In the genomic region with DNA sequence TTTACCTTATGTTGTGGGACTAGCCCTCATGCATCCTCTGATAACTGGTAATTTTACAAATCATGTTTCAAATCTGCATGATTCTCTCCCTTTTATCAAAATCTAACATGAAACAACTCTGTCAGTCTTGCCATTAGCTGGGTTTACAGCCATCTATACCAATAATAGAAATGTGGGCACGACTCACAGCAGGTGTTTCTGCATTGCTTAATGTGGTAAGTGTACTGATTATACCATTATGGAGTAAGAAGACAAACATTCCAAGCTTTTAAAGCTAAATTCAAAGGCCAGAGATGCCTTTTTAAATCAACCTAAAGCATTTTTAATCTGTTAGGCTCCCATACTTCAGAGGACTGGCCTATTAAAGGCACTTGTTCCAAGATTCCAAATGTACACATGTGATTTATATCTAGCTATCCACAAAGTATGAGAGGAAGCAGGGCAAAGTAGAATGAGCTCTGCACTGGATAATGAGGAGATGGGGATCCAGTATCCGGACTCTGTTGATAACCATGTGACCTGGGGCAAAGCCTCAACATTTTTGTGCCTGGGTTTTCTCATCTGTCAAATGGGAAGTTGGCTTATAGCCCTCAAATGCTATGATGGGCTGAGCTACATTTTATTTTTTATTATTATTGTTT, we compare ENCODE assay signal across 22 cellular contexts. TPM values are rescaled to one million over a fixed set of nuclear protein-coding genes. Genes with fewer than 3 reads are reported as not detected.
DNase-seq lines count a peak whose midpoint lies in the region; ATAC-seq and TF ChIP-seq lines count a peak whose summit lies in the region.
"Had no signal": no experiment of that assay in that cellular context is flagged by ENCODE, and none has a peak within 500 bp of the region (broad histone marks: within the 10 kb centered on the region; RNA-seq: fewer than 3 reads in every experiment).

No MANE protein-coding gene starts in this region.

- ATAC-seq in PC-3 (no peak), left colon (no peak), T-cell (replicated peaks in 1 of 4) (no peak)
- ATAC-seq: stimulated activated memory B cell treated with anti-CD40 and anti-IgM and Interleukin-4, amounts not matched to agents 10 μg/mL and 1 μg/mL and 100 μg/mL, for 72 hours; upper lobe of right lung; WTC11 had no signal

- no peak for TF ChIP-seq CTCF in PC-3 (conservative IDR thresholded peaks at IDR 0.05; ENCODE audit: low read depth, low read length)

- CTCF ChIA-PET in PC-3 (lab: Charles Lee) (interaction anchor here (0.5 to 1.2 kb wide), 12 partner anchors 13 to 258 kb away, joined by 3 to 6 read pairs (median 4); partner anchors contain the start of gene MAX), T-cell (lab: Charles Lee) (interaction anchor here in 1 of 2 donors (0.5 kb wide), 1 partner anchor 136 kb away, joined by 9 read pairs; no protein-coding TSS in a partner anchor)

- no peaks in the 10 kb centered on the region for H3K36me3 ChIP-seq in PC-3 (ENCODE audit: low read depth, low read length)
- H3K36me3 ChIP-seq: BLaER1, MG63, spleen, upper lobe of right lung had no signal

- no peak overlapping the region for H3K4me2 ChIP-seq in PC-3 (ENCODE audit: low read length)
- H3K4me2 ChIP-seq: BLaER1, hepatocyte had no signal

- intact Hi-C loops in PC-3 (cut with micrococcal nuclease) = no loop called here
- intact Hi-C loops in left colon (cut with DNase I, micrococcal nuclease) = no loop called here

- H3K36me3 Mint-ChIP-seq in T-cell = peaks cover 4% of the 10 kb centered on the region
- H3K36me3 Mint-ChIP-seq: WTC11 had no signal

- H3K9me3 Mint-ChIP-seq in T-cell = no peaks in the 10 kb centered on the region
- H3K9me3 Mint-ChIP-seq: nephron; stimulated activated memory B cell treated with anti-CD40 and anti-IgM and Interleukin-4, amounts not matched to agents 10 μg/mL and 1 μg/mL and 100 μg/mL, for 72 hours; WTC11 had no signal

- no peak overlapping the region for H3K9ac ChIP-seq in PC-3 (ENCODE audit: low read length)
- H3K9ac ChIP-seq: BLaER1 had no signal

- H2AFZ ChIP-seq in PC-3 (ENCODE audit: low read length) = peak overlapping the region; percentile 45; the same call in 1 of the 2 replicates
- H2AFZ ChIP-seq: hepatocyte had no signal

- no peaks in the 10 kb centered on the region for H3K27me3 Mint-ChIP-seq in T-cell
- H3K27me3 Mint-ChIP-seq: stimulated activated memory B cell treated with anti-CD40 and anti-IgM and Interleukin-4, amounts not matched to agents 10 μg/mL and 1 μg/mL and 100 μg/mL, for 72 hours had no signal

- peaks cover 14 to 27% (median 16%) of the 10 kb centered on the region in 3 donors for H3K4me1 Mint-ChIP-seq in T-cell

- POLR2A ChIA-PET in PC-3 (lab: Charles Lee; ENCODE audit: unreplicated experiment) = interaction anchor here (0.5 to 1.3 kb wide), 4 partner anchors 51 to 972 kb away, joined by 5 to 11 read pairs (median 6); partner anchors contain the start of gene MTHFD1
- POLR2A ChIA-PET in T-cell (lab: Charles Lee) = interaction anchor here in 1 of 2 donors (0.8 kb wide), 1 partner anchor 24 kb away, joined by 7 read pairs; no protein-coding TSS in a partner anchor

- no peaks in the 10 kb centered on the region for H3K9me2 ChIP-seq in PC-3 (replicated peaks; ENCODE audit: low read length)

- no peaks in the 10 kb centered on the region for H3K9me3 ChIP-seq in PC-3 (ENCODE audit: low read length)
- H3K9me3 ChIP-seq: BLaER1, MG63, spleen, upper lobe of right lung had no signal

- DNase-seq in NCI-H1092 treated with DMSO at 0.1 percent for 48 hours (lab: John Stamatoyannopoulos, UW) = peak; percentile 25
- no peak for DNase-seq in NCI-H1092 (lab: John Stamatoyannopoulos, UW)
- peak; percentile 9 for DNase-seq in A172 (ENCODE audit: low spot score)
- DNase-seq in PC-3 = peak; percentile 32
- no peak for DNase-seq in epithelial cell of prostate (ENCODE audit: low read depth, low spot score)
- no peak for DNase-seq in left colon
- no peak for DNase-seq in T-cell
- DNase-seq in NCI-H1694 treated with DMSO at 0.1 percent for 48 hours (lab: John Stamatoyannopoulos, UW) = no peak
- DNase-seq: activated CD8-positive, alpha-beta memory T cell treated with anti-CD3 and anti-CD28 coated beads, Interleukin-2, amount 50 U/mL, for 48 hours; effector memory CD4-positive, alpha-beta T cell; islet precursor cell; mesenchymal stem cell; MG63; NK-92 treated with Interleukin-12 subunit alpha and Interleukin-12 subunit beta, amount 100 ng/mL, for 24 hours; spleen; upper lobe of right lung had no signal

- peaks cover 5% of the 10 kb centered on the region for H3F3A ChIP-seq in PC-3 (ENCODE audit: low read length, unreplicated experiment)

- H3K4me3 Mint-ChIP-seq in T-cell = no peak overlapping the region
- H3K4me3 Mint-ChIP-seq: nephron; stimulated activated memory B cell treated with anti-CD40 and anti-IgM and Interleukin-4, amounts not matched to agents 10 μg/mL and 1 μg/mL and 100 μg/mL, for 72 hours; WTC11 had no signal

- BruUV-seq in PC-3 (replicated peaks; lab: Mats Ljungman, UMichigan) = no TSS peak

- peaks cover 42% of the 10 kb centered on the region for H3K4me1 ChIP-seq in PC-3 (ENCODE audit: insufficient read depth, low read length)
- H3K4me1 ChIP-seq: upper lobe of right lung had no signal

- H3K79me2 ChIP-seq in PC-3 (ENCODE audit: low read length) = peaks cover 6% of the 10 kb centered on the region
- H3K79me2 ChIP-seq: hepatocyte had no signal

- H3K27ac Mint-ChIP-seq in T-cell = no peak overlapping the region
- H3K27ac Mint-ChIP-seq: stimulated activated memory B cell treated with anti-CD40 and anti-IgM and Interleukin-4, amounts not matched to agents 10 μg/mL and 1 μg/mL and 100 μg/mL, for 72 hours; WTC11 had no signal

- peak overlapping the region; percentile 46; the same call in 1 of the 2 replicates for H3K27ac ChIP-seq in PC-3 (ENCODE audit: low read length)
- H3K27ac ChIP-seq in epithelial cell of prostate = peak overlapping the region; percentile 73
- H3K27ac ChIP-seq: 22Rv1, BLaER1, hepatocyte, spleen, upper lobe of right lung had no signal

- no peaks in the 10 kb centered on the region for H3K27me3 ChIP-seq in PC-3 (ENCODE audit: low read length)
- H3K27me3 ChIP-seq: BLaER1, hepatocyte, MG63, spleen, upper lobe of right lung had no signal

- H3K4me3 ChIP-seq in PC-3 (ENCODE audit: low read length) = no peak overlapping the region
- H3K4me3 ChIP-seq: BLaER1, hepatocyte, MG63, spleen, upper lobe of right lung had no signal

- H4K20me1 ChIP-seq in PC-3 (ENCODE audit: low read length) = no peaks in the 10 kb centered on the region
- H4K20me1 ChIP-seq: BLaER1 had no signal

RNA-seq across cellular contexts. Expression of gene FUT8, which starts 52.3 kb away (rescaled TPM):
- total RNA-seq in A172 (2014; rRNA removed; shearing (Covaris generic)) = 26.7 and 27.6 TPM in 2 replicates
- total RNA-seq in PC-3 (2014; rRNA removed) (129 and 132 TPM in 2 replicates), left colon (10 to 100 TPM; 22.3 to 27.8 TPM), T-cell (10 to 100 TPM; 37.6 to 51.7 (median 43.9) TPM)

Comparison
In these comparisons a context has a peak if more than half of its experiments do, and no peak if none do; other contexts are left out.
1. DNase-seq: peak in NCI-H1092 treated with DMSO at 0.1 percent for 48 hours (single experiment), A172 (single experiment) and PC-3 (single experiment); none in NCI-H1092 (single experiment), epithelial cell of prostate (single experiment), left colon (0 of 2), T-cell (0 of 34) and NCI-H1694 treated with DMSO at 0.1 percent for 48 hours (single experiment).